Comparison of ENCODE assay signal across 20 cellular contexts in the genomic region with DNA sequence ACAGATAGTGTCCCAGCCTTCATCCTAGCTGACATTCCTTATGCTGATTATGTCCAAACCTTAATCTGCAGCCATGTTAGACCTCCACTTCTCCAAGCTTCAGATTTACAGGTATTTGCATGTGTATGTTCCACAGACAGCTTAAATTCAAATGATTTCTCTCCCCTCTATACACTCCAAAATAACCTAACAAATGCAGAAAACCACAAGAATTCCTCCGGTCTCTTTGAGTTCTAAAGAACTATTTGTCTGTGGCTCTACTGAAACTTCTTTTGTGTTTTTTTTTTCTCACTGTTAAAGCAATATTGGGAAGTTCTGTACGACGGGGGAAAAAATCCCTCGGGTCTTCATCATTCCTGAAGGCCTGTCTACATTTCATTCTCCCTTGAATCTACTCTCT.
"Had no signal": no experiment of that assay in that cellular context is flagged by ENCODE, and none has a peak within 500 bp of the region (broad histone marks: within the 10 kb centered on the region; RNA-seq: fewer than 3 reads in every experiment).

No MANE protein-coding gene starts in this region.

- H3K9me3 ChIP-seq: heart left ventricle, prostate gland, suprapubic skin had no signal

- H3K4me3 Mint-ChIP-seq: activated B cell treated with CpG ODN at 0.5 μM for 24 hours; activated naive CD8-positive, alpha-beta T cell treated with anti-CD3 and anti-CD28 coated beads, Interleukin-2, amount 10 ng/mL, durations not matched to agents 7 days and 5 days; immature natural killer cell; natural killer cell treated with Interleukin-12 subunit alpha and Interleukin-12 subunit beta and Interleukin-15 and Interleukin-18, amount 100 ng/mL, for 72 hours; T-helper 1 cell treated with Interleukin-12 subunit alpha and Interleukin-12 subunit beta and Interleukin-4 antibody, amounts not matched to agents 30 μg/mL and 1 μg/mL, for 36 hours; type B pancreatic cell had no signal

- FAIRE-seq: TTC549 had no signal

- H3K9me3 Mint-ChIP-seq: activated B cell treated with CpG ODN at 0.5 μM for 24 hours; activated naive CD8-positive, alpha-beta T cell treated with anti-CD3 and anti-CD28 coated beads, Interleukin-2, amount 10 ng/mL, durations not matched to agents 7 days and 5 days; immature natural killer cell; natural killer cell treated with Interleukin-12 subunit alpha and Interleukin-12 subunit beta and Interleukin-15 and Interleukin-18, amount 100 ng/mL, for 72 hours; T-helper 1 cell treated with Interleukin-12 subunit alpha and Interleukin-12 subunit beta and Interleukin-4 antibody, amounts not matched to agents 30 μg/mL and 1 μg/mL, for 36 hours; type B pancreatic cell had no signal

- ATAC-seq: heart left ventricle; natural killer cell treated with Interleukin-12 subunit alpha and Interleukin-12 subunit beta and Interleukin-15 and Interleukin-18, amount 100 ng/mL, for 72 hours; right cardiac atrium; stimulated activated naive CD8-positive, alpha-beta T cell treated with anti-CD3 and anti-CD28 coated beads, Interleukin-15, Interleukin-2, amounts not matched to agents 100 U/mL and 50 U/mL, for 24 hours had no signal

- DNase-seq: activated B cell treated with CpG ODN at 0.5 μM for 24 hours; activated effector memory CD4-positive, alpha-beta T cell treated with anti-CD3 and anti-CD28 coated beads, Interleukin-2, amount 50 U/mL, for 16 hours; activated naive CD8-positive, alpha-beta T cell treated with anti-CD3 and anti-CD28 coated beads, Interleukin-2, amount 10 ng/mL, durations not matched to agents 7 days and 5 days; brain microvascular endothelial cell; cerebellar nuclear complex; effector memory CD4-positive, alpha-beta T cell; foreskin melanocyte; heart left ventricle; immature natural killer cell; occipital lobe; right cardiac atrium; stimulated activated CD4-positive, alpha-beta T cell treated with anti-CD3 and anti-CD28 coated beads, Interleukin-4, amount 100 ng/mL, for 24 hours; stimulated activated naive CD8-positive, alpha-beta T cell treated with anti-CD3 and anti-CD28 coated beads, Interleukin-15, Interleukin-2, amounts not matched to agents 100 U/mL and 50 U/mL, for 24 hours had no signal

- H3K27me3 ChIP-seq: brain microvascular endothelial cell, heart left ventricle, suprapubic skin had no signal

- H3K4me3 ChIP-seq: heart left ventricle, prostate gland, skin epidermis, suprapubic skin had no signal

- H3K27ac Mint-ChIP-seq: activated B cell treated with CpG ODN at 0.5 μM for 24 hours; natural killer cell treated with Interleukin-12 subunit alpha and Interleukin-12 subunit beta and Interleukin-15 and Interleukin-18, amount 100 ng/mL, for 72 hours; T-helper 1 cell treated with Interleukin-12 subunit alpha and Interleukin-12 subunit beta and Interleukin-4 antibody, amounts not matched to agents 30 μg/mL and 1 μg/mL, for 36 hours; type B pancreatic cell had no signal

- H3K27ac ChIP-seq: brain microvascular endothelial cell, heart left ventricle, prostate gland, skin epidermis, suprapubic skin had no signal

- H3K4me1 ChIP-seq: prostate gland had no signal

- H3K27me3 Mint-ChIP-seq: activated B cell treated with CpG ODN at 0.5 μM for 24 hours; activated naive CD8-positive, alpha-beta T cell treated with anti-CD3 and anti-CD28 coated beads, Interleukin-2, amount 10 ng/mL, durations not matched to agents 7 days and 5 days; natural killer cell treated with Interleukin-12 subunit alpha and Interleukin-12 subunit beta and Interleukin-15 and Interleukin-18, amount 100 ng/mL, for 72 hours; type B pancreatic cell had no signal
